In the genomic region with DNA sequence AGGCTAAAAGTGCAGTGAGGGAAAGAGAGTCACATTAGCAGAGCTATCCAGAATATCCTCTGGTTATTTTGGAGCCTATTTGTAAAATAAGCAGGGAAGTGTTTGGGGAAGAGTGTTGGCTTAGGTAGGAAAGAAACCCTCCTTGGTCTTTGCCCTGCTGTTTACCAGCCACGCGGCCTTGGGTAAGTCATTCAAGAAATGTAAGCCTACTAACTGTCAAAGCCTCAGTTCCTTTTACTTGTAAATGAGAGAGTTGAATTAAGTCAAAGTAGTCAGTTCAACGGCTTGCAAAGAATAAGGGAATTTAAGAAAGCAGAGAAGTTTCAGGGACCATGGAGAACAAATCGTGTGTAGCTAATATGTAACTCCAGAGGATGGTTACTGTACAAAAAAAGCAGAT, we compare ENCODE assay signal across 17 cellular contexts.
DNase-seq lines count a peak whose midpoint lies in the region; ATAC-seq and TF ChIP-seq lines count a peak whose summit lies in the region.
"Had no signal": no experiment of that assay in that cellular context is flagged by ENCODE, and none has a peak within 500 bp of the region (broad histone marks: within the 10 kb centered on the region; RNA-seq: fewer than 3 reads in every experiment).

No MANE protein-coding gene starts in this region.

- H3K4me2 ChIP-seq in GM23338 (peak overlapping the region; percentile 15; the same call in 1 of the 2 replicates), neural progenitor cell (peak overlapping the region; percentile 10), OCI-LY7 (ENCODE audit: low read length) (no peak overlapping the region)
- H3K4me2 ChIP-seq: A549 had no signal

- H3K27me3 Mint-ChIP-seq in GM23338 (ENCODE audit: insufficient read depth, low read depth, poor library complexity), result peaks cover 3% of the 10 kb centered on the region
- peaks cover 22% of the 10 kb centered on the region for H3K27me3 Mint-ChIP-seq in activated T-helper 2 cell treated with anti-CD3 and anti-CD28 coated beads, Interferon-gamma antibody, Interleukin-2, Interleukin-4, amounts not matched to agents 10 μg/mL and 5 μg/mL and 100 μg/mL, durations not matched to agents 14 hours and 24 hours and 36 hours (ENCODE audit: low read depth)
- peaks cover 2% of the 10 kb centered on the region for H3K27me3 Mint-ChIP-seq in neural progenitor cell (ENCODE audit: insufficient read depth, low read depth)
- H3K27me3 Mint-ChIP-seq in activated T-helper 1 cell treated with anti-CD3 and anti-CD28 coated beads, Interleukin-12 subunit alpha, Interleukin-12 subunit beta, Interleukin-2, Interleukin-4 antibody, amounts not matched to agents 30 ng/mL and 10 ng/mL and 1 ng/mL, durations not matched to agents 14 hours and 24 hours and 36 hours (ENCODE audit: insufficient read depth), result peaks cover 18% of the 10 kb centered on the region

- no peak overlapping the region for H3K27ac Mint-ChIP-seq in GM23338
- H3K27ac Mint-ChIP-seq in activated T-helper 2 cell treated with anti-CD3 and anti-CD28 coated beads, Interferon-gamma antibody, Interleukin-2, Interleukin-4, amounts not matched to agents 10 μg/mL and 5 μg/mL and 100 μg/mL, durations not matched to agents 14 hours and 24 hours and 36 hours, result peak overlapping the region; percentile 30
- H3K27ac Mint-ChIP-seq in neural progenitor cell, result no peak overlapping the region
- H3K27ac Mint-ChIP-seq in activated T-helper 1 cell treated with anti-CD3 and anti-CD28 coated beads, Interleukin-12 subunit alpha, Interleukin-12 subunit beta, Interleukin-2, Interleukin-4 antibody, amounts not matched to agents 30 ng/mL and 10 ng/mL and 1 ng/mL, durations not matched to agents 14 hours and 24 hours and 36 hours, result no peak overlapping the region
- H3K27ac Mint-ChIP-seq: CD4-positive, alpha-beta memory T cell; IgD-negative memory B cell had no signal

- CTCF ChIA-PET in OCI-LY7 (lab: Charles Lee; ENCODE audit: unreplicated experiment), result no interaction called here

- DNase-seq in GM23338 (ENCODE audit: low spot score), result peak; percentile 53
- no peak for DNase-seq in activated T-helper 2 cell treated with anti-CD3 and anti-CD28 coated beads, Interferon-gamma antibody, Interleukin-2, Interleukin-4, amounts not matched to agents 10 μg/mL and 5 μg/mL and 100 μg/mL, durations not matched to agents 14 hours and 24 hours and 36 hours (ENCODE audit: low spot score)
- DNase-seq in iPS DF 4.7 (ENCODE audit: extremely low read depth, low spot score), result peak; percentile 19
- DNase-seq in neural progenitor cell (ENCODE audit: low spot score), result peak; percentile 12
- no peak for DNase-seq in OCI-LY7 (ENCODE audit: low spot score)
- no peak for DNase-seq in activated T-helper 1 cell treated with anti-CD3 and anti-CD28 coated beads, Interleukin-12 subunit alpha, Interleukin-12 subunit beta, Interleukin-2, Interleukin-4 antibody, amounts not matched to agents 30 ng/mL and 10 ng/mL and 1 ng/mL, durations not matched to agents 14 hours and 24 hours and 36 hours (ENCODE audit: low spot score)
- no peak for DNase-seq in NCI-H187 (lab: John Stamatoyannopoulos, UW)
- DNase-seq: Calu3; CD4-positive, alpha-beta memory T cell; DMS79 treated with DMSO at 0.1 percent for 48 hours; GF-D8 had no signal

- no peaks in the 10 kb centered on the region for H3K9me2 ChIP-seq in GM23338 (ENCODE audit: insufficient read depth)
- no peaks in the 10 kb centered on the region for H3K9me2 ChIP-seq in OCI-LY7 (ENCODE audit: insufficient read depth, low read length)

- H3K79me2 ChIP-seq in GM23338 (replicated peaks; ENCODE audit: insufficient read depth) (no peaks in the 10 kb centered on the region), neural progenitor cell (ENCODE audit: low read depth) (no peaks in the 10 kb centered on the region), OCI-LY7 (ENCODE audit: insufficient read depth, low read depth, low read length) (no peaks in the 10 kb centered on the region)

- no TSS peak for BruUV-seq in OCI-LY7 (replicated peaks; lab: Mats Ljungman, UMichigan)

- no peaks in the 10 kb centered on the region for H3K27me3 ChIP-seq in GM23338 (ENCODE audit: insufficient read depth)
- H3K27me3 ChIP-seq in neural progenitor cell, result no peaks in the 10 kb centered on the region
- H3K27me3 ChIP-seq: BLaER1 had no signal

- H3K9ac ChIP-seq in neural progenitor cell, result no peak overlapping the region
- H3K9ac ChIP-seq: BLaER1 had no signal

- H3F3A ChIP-seq in GM23338 (replicated peaks; ENCODE audit: low read depth) (no peaks in the 10 kb centered on the region), neural progenitor cell (ENCODE audit: low read depth) (peaks cover 6% of the 10 kb centered on the region)

- H4K20me1 ChIP-seq in GM23338 (replicated peaks; ENCODE audit: insufficient read depth) (no peaks in the 10 kb centered on the region), neural progenitor cell (ENCODE audit: low read depth) (no peaks in the 10 kb centered on the region), OCI-LY7 (ENCODE audit: insufficient read depth, low read length) (no peaks in the 10 kb centered on the region)
- H4K20me1 ChIP-seq: BLaER1 had no signal

- 0 out of 2 replicates have a peak overlapping the region, but pooled peaks have one; percentile 20 for H3K4me3 ChIP-seq in GM23338
- H3K4me3 ChIP-seq in neural progenitor cell, result no peak overlapping the region
- no peak overlapping the region for H3K4me3 ChIP-seq in OCI-LY7 (ENCODE audit: low read depth, low read length, poor library complexity, severe bottlenecking)
- H3K4me3 ChIP-seq: A549, BLaER1 had no signal

- no peak overlapping the region; the same call in 1 of the 2 replicates for H2AFZ ChIP-seq in GM23338
- H2AFZ ChIP-seq in neural progenitor cell (replicated peaks), result peak overlapping the region; percentile 57
- H2AFZ ChIP-seq in OCI-LY7 (ENCODE audit: low read length), result no peak overlapping the region

- H3K27ac ChIP-seq in GM23338 (ENCODE audit: low read depth) (no peak overlapping the region), neural progenitor cell (no peak overlapping the region), OCI-LY7 (ENCODE audit: low read depth, low read length, poor library complexity, severe bottlenecking) (no peak overlapping the region)
- H3K27ac ChIP-seq: 22Rv1, A549, BLaER1, HL-60 had no signal

- peaks cover 28% of the 10 kb centered on the region for H3K4me1 ChIP-seq in GM23338 (ENCODE audit: insufficient read depth)
- H3K4me1 ChIP-seq in neural progenitor cell, result peaks cover 29% of the 10 kb centered on the region
- no peaks in the 10 kb centered on the region for H3K4me1 ChIP-seq in OCI-LY7 (ENCODE audit: insufficient read depth, low read length, poor library complexity, severe bottlenecking)

- H3K4me1 Mint-ChIP-seq in GM23338 (peaks cover 20% of the 10 kb centered on the region), neural progenitor cell (peaks cover 7% of the 10 kb centered on the region)
- peaks cover 2% of the 10 kb centered on the region for H3K4me1 Mint-ChIP-seq in activated T-helper 2 cell treated with anti-CD3 and anti-CD28 coated beads, Interferon-gamma antibody, Interleukin-2, Interleukin-4, amounts not matched to agents 10 μg/mL and 5 μg/mL and 100 μg/mL, durations not matched to agents 14 hours and 24 hours and 36 hours (ENCODE audit: low read depth)
- H3K4me1 Mint-ChIP-seq in activated T-helper 1 cell treated with anti-CD3 and anti-CD28 coated beads, Interleukin-12 subunit alpha, Interleukin-12 subunit beta, Interleukin-2, Interleukin-4 antibody, amounts not matched to agents 30 ng/mL and 10 ng/mL and 1 ng/mL, durations not matched to agents 14 hours and 24 hours and 36 hours (ENCODE audit: low read depth), result peaks cover 5% of the 10 kb centered on the region

- ATAC-seq in GM23338, result peak; percentile 83
- ATAC-seq: A549 had no signal

- H3K9me3 ChIP-seq in neural progenitor cell (ENCODE audit: low read depth) (peaks cover 11% of the 10 kb centered on the region), OCI-LY7 (ENCODE audit: low read length) (no peaks in the 10 kb centered on the region)

- H3K4me3 Mint-ChIP-seq in GM23338 (no peak overlapping the region), neural progenitor cell (no peak overlapping the region)
- no peak overlapping the region for H3K4me3 Mint-ChIP-seq in activated T-helper 2 cell treated with anti-CD3 and anti-CD28 coated beads, Interferon-gamma antibody, Interleukin-2, Interleukin-4, amounts not matched to agents 10 μg/mL and 5 μg/mL and 100 μg/mL, durations not matched to agents 14 hours and 24 hours and 36 hours (ENCODE audit: low read depth)
- no peak overlapping the region for H3K4me3 Mint-ChIP-seq in activated T-helper 1 cell treated with anti-CD3 and anti-CD28 coated beads, Interleukin-12 subunit alpha, Interleukin-12 subunit beta, Interleukin-2, Interleukin-4 antibody, amounts not matched to agents 30 ng/mL and 10 ng/mL and 1 ng/mL, durations not matched to agents 14 hours and 24 hours and 36 hours
- H3K4me3 Mint-ChIP-seq: CD14-positive monocyte; CD4-positive, alpha-beta memory T cell; IgD-negative memory B cell had no signal

- no peak for TF ChIP-seq CTCF in GM23338 (conservative IDR thresholded peaks at IDR 0.05; ENCODE audit: low read depth in 2 of 2)
- no peak for TF ChIP-seq CTCF in neural progenitor cell (IDR thresholded peaks at IDR 0.05)
- TF ChIP-seq CTCF in OCI-LY7 (conservative IDR thresholded peaks at IDR 0.05; ENCODE audit: low read length), result no peak

- POLR2A ChIA-PET in OCI-LY7 (lab: Charles Lee), result no interaction called here

- H3K36me3 Mint-ChIP-seq in GM23338 (ENCODE audit: low read depth) (peaks cover 13% of the 10 kb centered on the region), neural progenitor cell (no peaks in the 10 kb centered on the region)
- no peaks in the 10 kb centered on the region for H3K36me3 Mint-ChIP-seq in activated T-helper 2 cell treated with anti-CD3 and anti-CD28 coated beads, Interferon-gamma antibody, Interleukin-2, Interleukin-4, amounts not matched to agents 10 μg/mL and 5 μg/mL and 100 μg/mL, durations not matched to agents 14 hours and 24 hours and 36 hours (ENCODE audit: low read depth)
- H3K36me3 Mint-ChIP-seq in activated T-helper 1 cell treated with anti-CD3 and anti-CD28 coated beads, Interleukin-12 subunit alpha, Interleukin-12 subunit beta, Interleukin-2, Interleukin-4 antibody, amounts not matched to agents 30 ng/mL and 10 ng/mL and 1 ng/mL, durations not matched to agents 14 hours and 24 hours and 36 hours (ENCODE audit: low read depth), result no peaks in the 10 kb centered on the region
- H3K36me3 Mint-ChIP-seq: CD14-positive monocyte, IgD-negative memory B cell had no signal

- H3K9me3 Mint-ChIP-seq in GM23338, result peaks cover 15% of the 10 kb centered on the region; the same call in 2 of the 3 replicates
- H3K9me3 Mint-ChIP-seq in activated T-helper 2 cell treated with anti-CD3 and anti-CD28 coated beads, Interferon-gamma antibody, Interleukin-2, Interleukin-4, amounts not matched to agents 10 μg/mL and 5 μg/mL and 100 μg/mL, durations not matched to agents 14 hours and 24 hours and 36 hours, result peaks cover 4% of the 10 kb centered on the region
- H3K9me3 Mint-ChIP-seq in neural progenitor cell, result peaks cover 10% of the 10 kb centered on the region
- peaks cover 11% of the 10 kb centered on the region for H3K9me3 Mint-ChIP-seq in activated T-helper 1 cell treated with anti-CD3 and anti-CD28 coated beads, Interleukin-12 subunit alpha, Interleukin-12 subunit beta, Interleukin-2, Interleukin-4 antibody, amounts not matched to agents 30 ng/mL and 10 ng/mL and 1 ng/mL, durations not matched to agents 14 hours and 24 hours and 36 hours

- intact Hi-C loops in activated T-helper 2 cell treated with anti-CD3 and anti-CD28 coated beads, Interferon-gamma antibody, Interleukin-2, Interleukin-4, amounts not matched to agents 10 μg/mL and 5 μg/mL and 100 μg/mL, durations not matched to agents 14 hours and 24 hours and 36 hours (cut with micrococcal nuclease), result no loop called here
- intact Hi-C loops in OCI-LY7 (cut with micrococcal nuclease; ENCODE audit: unreplicated experiment), result no loop called here
- intact Hi-C loops in activated T-helper 1 cell treated with anti-CD3 and anti-CD28 coated beads, Interleukin-12 subunit alpha, Interleukin-12 subunit beta, Interleukin-2, Interleukin-4 antibody, amounts not matched to agents 30 ng/mL and 10 ng/mL and 1 ng/mL, durations not matched to agents 14 hours and 24 hours and 36 hours (cut with micrococcal nuclease), result no loop called here

- no peaks in the 10 kb centered on the region for H3K36me3 ChIP-seq in GM23338 (ENCODE audit: insufficient read depth)
- H3K36me3 ChIP-seq in neural progenitor cell, result peaks cover 7% of the 10 kb centered on the region
- H3K36me3 ChIP-seq in OCI-LY7 (ENCODE audit: insufficient read depth, low read length), result no peaks in the 10 kb centered on the region
- H3K36me3 ChIP-seq: BLaER1 had no signal

Comparison
In these comparisons a context has a peak if more than half of its experiments do, and no peak if none do; other contexts are left out.
1. DNase-seq: peak in GM23338 (single experiment), iPS DF 4.7 (single experiment) and neural progenitor cell (single experiment); none in activated T-helper 2 cell treated with anti-CD3 and anti-CD28 coated beads, Interferon-gamma antibody, Interleukin-2, Interleukin-4, amounts not matched to agents 10 μg/mL and 5 μg/mL and 100 μg/mL, durations not matched to agents 14 hours and 24 hours and 36 hours (single experiment), OCI-LY7 (single experiment), activated T-helper 1 cell treated with anti-CD3 and anti-CD28 coated beads, Interleukin-12 subunit alpha, Interleukin-12 subunit beta, Interleukin-2, Interleukin-4 antibody, amounts not matched to agents 30 ng/mL and 10 ng/mL and 1 ng/mL, durations not matched to agents 14 hours and 24 hours and 36 hours (single experiment) and NCI-H187 (0 of 2).